ENCODE assay signal across 17 cellular contexts in the genomic region with DNA sequence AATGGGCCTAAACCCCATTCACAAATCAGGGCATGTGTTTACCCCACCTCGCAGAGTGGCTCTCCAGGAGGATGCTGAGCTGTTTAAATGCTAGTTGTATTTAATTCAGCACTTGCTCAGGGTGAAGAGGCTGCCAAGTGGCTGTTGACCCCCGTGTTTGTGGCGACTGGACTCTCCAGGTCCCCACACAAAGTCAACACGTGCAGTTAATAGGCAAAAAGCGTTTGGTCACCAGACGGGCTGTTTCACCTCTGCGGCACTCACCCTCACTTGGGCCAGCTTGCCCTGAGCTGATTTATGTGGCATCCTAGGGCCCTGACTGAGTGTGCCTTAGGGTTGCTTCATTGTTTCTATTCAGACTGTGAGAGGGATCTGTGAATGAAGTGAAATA.
DNase-seq lines count a peak whose midpoint lies in the region; ATAC-seq and TF ChIP-seq lines count a peak whose summit lies in the region.
"Had no signal": no experiment of that assay in that cellular context is flagged by ENCODE, and none has a peak within 500 bp of the region (broad histone marks: within the 10 kb centered on the region; RNA-seq: fewer than 3 reads in every experiment).

No MANE protein-coding gene starts in this region.

- no peaks in the 10 kb centered on the region for H3K27me3 ChIP-seq in adipocyte (replicated peaks; ENCODE audit: control insufficient read depth, insufficient read depth, low read length)
- H3K27me3 ChIP-seq in cardiac muscle cell: no peaks in the 10 kb centered on the region
- no peaks in the 10 kb centered on the region for H3K27me3 ChIP-seq in neural progenitor cell
- no peaks in the 10 kb centered on the region for H3K27me3 ChIP-seq in tibial artery
- no peaks in the 10 kb centered on the region for H3K27me3 ChIP-seq in MM.1S (replicated peaks; ENCODE audit: insufficient read depth, low read length)
- H3K27me3 ChIP-seq: BLaER1, Peyer's patch had no signal

- peak overlapping the region; percentile 13 for H3K27ac ChIP-seq in cardiac muscle cell
- H3K27ac ChIP-seq in neural progenitor cell: no peak overlapping the region
- H3K27ac ChIP-seq in tibial artery: peak overlapping the region in 1 of 2 donors; percentile 16
- no peak overlapping the region for H3K27ac ChIP-seq in MM.1S (ENCODE audit: low read length)
- H3K27ac ChIP-seq: BLaER1 had no signal

- H3K4me3 ChIP-seq in adipocyte (ENCODE audit: low read length): peak overlapping the region; percentile 74
- H3K4me3 ChIP-seq in cardiac muscle cell: no peak overlapping the region
- no peak overlapping the region for H3K4me3 ChIP-seq in neural progenitor cell
- peak overlapping the region; percentile 3 to 11 for H3K4me3 ChIP-seq in tibial artery
- H3K4me3 ChIP-seq in MM.1S (ENCODE audit: low read length): no peak overlapping the region
- H3K4me3 ChIP-seq: BLaER1, Peyer's patch had no signal

- intact Hi-C loops in tibial artery (cut with DNase I; ENCODE audit: low total_unique reads): no loop called here

- H3K9me2 ChIP-seq in MM.1S (replicated peaks; ENCODE audit: insufficient read depth, low read length): no peaks in the 10 kb centered on the region

- H3K27ac Mint-ChIP-seq in neural progenitor cell: peak overlapping the region; percentile 96
- no peak overlapping the region for H3K27ac Mint-ChIP-seq in activated naive CD4-positive, alpha-beta T cell treated with anti-CD3 and anti-CD28 coated beads, Interleukin-2, amount 50 U/mL, for 72 hours

- H3K9me3 ChIP-seq in adipocyte (ENCODE audit: control insufficient read depth, low read length) (no peaks in the 10 kb centered on the region), cardiac muscle cell (ENCODE audit: low read depth) (no peaks in the 10 kb centered on the region), neural progenitor cell (ENCODE audit: low read depth) (no peaks in the 10 kb centered on the region), tibial artery (no peaks in the 10 kb centered on the region), MM.1S (replicated peaks; ENCODE audit: insufficient read depth, low read length) (no peaks in the 10 kb centered on the region)
- H3K9me3 ChIP-seq: BLaER1, Peyer's patch had no signal

- DNase-seq in adipocyte (ENCODE audit: low read depth): peak; percentile 47
- peak in 1 of 2 donors; percentile 40 for DNase-seq in cardiac muscle cell (ENCODE audit: low read depth in 1 of 2, low spot score in 1 of 2)
- DNase-seq in neural progenitor cell (ENCODE audit: low spot score): peak; percentile 54
- no peak for DNase-seq in tibial artery
- DNase-seq in activated naive CD4-positive, alpha-beta T cell treated with anti-CD3 and anti-CD28 coated beads, Interleukin-2, amount 50 U/mL, for 72 hours (ENCODE audit: low spot score in 2 of 2): no peak
- DNase-seq in retina: no peak
- DNase-seq in MM.1S: no peak
- DNase-seq: activated effector memory CD4-positive, alpha-beta T cell treated with Interleukin-2 at 50 U/mL for 16 hours; DMS53; effector CD8-positive, alpha-beta T cell; GOT3; MV-4-11; NCI-H748 treated with DMSO at 0.1 percent for 48 hours; Peyer's patch; stimulated activated CD4-positive, alpha-beta T cell treated with anti-CD3 and anti-CD28 coated beads, Interleukin-4, amount 100 ng/mL, for 1 hour had no signal

- H3K36me3 Mint-ChIP-seq in neural progenitor cell: no peaks in the 10 kb centered on the region
- no peaks in the 10 kb centered on the region for H3K36me3 Mint-ChIP-seq in activated naive CD4-positive, alpha-beta T cell treated with anti-CD3 and anti-CD28 coated beads, Interleukin-2, amount 50 U/mL, for 72 hours

- ATAC-seq in activated naive CD4-positive, alpha-beta T cell treated with anti-CD3 and anti-CD28 coated beads, Interleukin-2, amount 50 U/mL, for 72 hours: no peak
- no peak for ATAC-seq in HG03039 (IDR thresholded peaks at IDR 0.05; ENCODE audit: unreplicated experiment)

- peaks cover 5% of the 10 kb centered on the region for H3K27me3 Mint-ChIP-seq in neural progenitor cell (ENCODE audit: insufficient read depth, low read depth)

- no peak overlapping the region for H2AFZ ChIP-seq in neural progenitor cell (replicated peaks)
- no peak overlapping the region for H2AFZ ChIP-seq in MM.1S (ENCODE audit: low read length)

- H4K20me1 ChIP-seq in neural progenitor cell (ENCODE audit: low read depth) (no peaks in the 10 kb centered on the region), MM.1S (ENCODE audit: insufficient read depth, low read length) (no peaks in the 10 kb centered on the region)
- H4K20me1 ChIP-seq: BLaER1 had no signal

- H3K4me1 Mint-ChIP-seq in neural progenitor cell: peaks cover 48% of the 10 kb centered on the region

- H3K9ac ChIP-seq in adipocyte (ENCODE audit: low read length) (peak overlapping the region; percentile 81), neural progenitor cell (no peak overlapping the region), MM.1S (ENCODE audit: low read length) (no peak overlapping the region)
- H3K9ac ChIP-seq: BLaER1 had no signal

- H3K4me2 ChIP-seq in neural progenitor cell (peak overlapping the region; percentile 41), MM.1S (ENCODE audit: low read depth, low read length) (no peak overlapping the region)
- H3K4me2 ChIP-seq: BLaER1 had no signal

- H3K36me3 ChIP-seq in adipocyte (ENCODE audit: control insufficient read depth, insufficient read depth, low read length, severe bottlenecking) (no peaks in the 10 kb centered on the region), cardiac muscle cell (no peaks in the 10 kb centered on the region), neural progenitor cell (no peaks in the 10 kb centered on the region), tibial artery (no peaks in the 10 kb centered on the region), MM.1S (replicated peaks; ENCODE audit: insufficient read depth, low read length) (no peaks in the 10 kb centered on the region)
- H3K36me3 ChIP-seq: BLaER1, Peyer's patch had no signal

- no peaks in the 10 kb centered on the region for H3K9me3 Mint-ChIP-seq in neural progenitor cell
- H3K9me3 Mint-ChIP-seq in activated naive CD4-positive, alpha-beta T cell treated with anti-CD3 and anti-CD28 coated beads, Interleukin-2, amount 50 U/mL, for 72 hours: no peaks in the 10 kb centered on the region

- H3K4me1 ChIP-seq in adipocyte (ENCODE audit: control insufficient read depth, insufficient read depth, low read length) (peaks cover 36% of the 10 kb centered on the region), cardiac muscle cell (ENCODE audit: low read depth) (peaks cover 18% of the 10 kb centered on the region), neural progenitor cell (peaks cover 19% of the 10 kb centered on the region), tibial artery (peaks cover 0 to 22% (median 0%) of the 10 kb centered on the region in 4 donors), MM.1S (ENCODE audit: low read length) (no peaks in the 10 kb centered on the region)
- H3K4me1 ChIP-seq: BLaER1, Peyer's patch had no signal

- TF ChIP-seq CTCF in cardiac muscle cell (IDR thresholded peaks at IDR 0.05; ENCODE audit: low read depth, low read length) (no peak), neural progenitor cell (IDR thresholded peaks at IDR 0.05) (no peak), tibial artery (IDR thresholded peaks at IDR 0.05) (no peak), MM.1S (IDR thresholded peaks at IDR 0.05; ENCODE audit: low read length) (no peak)

- H3K4me3 Mint-ChIP-seq in neural progenitor cell: no peak overlapping the region

- no peaks in the 10 kb centered on the region for H3F3A ChIP-seq in neural progenitor cell (ENCODE audit: low read depth)
- no peaks in the 10 kb centered on the region for H3F3A ChIP-seq in MM.1S (ENCODE audit: insufficient read depth, low read length)

- H3K79me2 ChIP-seq in neural progenitor cell (ENCODE audit: low read depth): no peaks in the 10 kb centered on the region
- no peaks in the 10 kb centered on the region for H3K79me2 ChIP-seq in MM.1S (ENCODE audit: low read length)

Comparison
In these comparisons a context has a peak if more than half of its experiments do, and no peak if none do; other contexts are left out.
1. DNase-seq: peak in adipocyte (single experiment) and neural progenitor cell (single experiment); none in tibial artery (0 of 2), activated naive CD4-positive, alpha-beta T cell treated with anti-CD3 and anti-CD28 coated beads, Interleukin-2, amount 50 U/mL, for 72 hours (0 of 2), retina (single experiment) and MM.1S (single experiment).
2. H3K4me3 ChIP-seq: peak in adipocyte (single experiment) and tibial artery (2 of 2); none in cardiac muscle cell (single experiment), neural progenitor cell (single experiment) and MM.1S (single experiment).